In genomic region chr5:23820764-23821471, GRCh38 we compare ENCODE assay signal across 8 cellular contexts.
DNase-seq lines count a peak whose midpoint lies in the region.

No MANE protein-coding gene starts in this region.

- peaks cover 16% of the 10 kb centered on the region for H3K4me1 ChIP-seq in Karpas-422 (ENCODE audit: low read length)
- H3K4me1 ChIP-seq in CD8-positive, alpha-beta memory T cell (ENCODE audit: insufficient read depth, low read length) = no peaks in the 10 kb centered on the region

- H3K4me2 ChIP-seq in Karpas-422 (ENCODE audit: low read depth, low read length, poor library complexity, severe bottlenecking) = no peak overlapping the region

- H3K9me3 ChIP-seq in Karpas-422 (ENCODE audit: low read length) (no peaks in the 10 kb centered on the region), SK-N-MC (ENCODE audit: low read depth, low read length) (no peaks in the 10 kb centered on the region)
- no peaks in the 10 kb centered on the region for H3K9me3 ChIP-seq in CD8-positive, alpha-beta memory T cell (ENCODE audit: low read length)

- H3K36me3 ChIP-seq in Karpas-422 (ENCODE audit: insufficient read depth, low read length) = no peaks in the 10 kb centered on the region
- H3K36me3 ChIP-seq in SK-N-MC (ENCODE audit: insufficient read depth, low read length) = no peaks in the 10 kb centered on the region
- H3K36me3 ChIP-seq in CD8-positive, alpha-beta memory T cell (ENCODE audit: insufficient read depth, low read length) = no peaks in the 10 kb centered on the region

- CTCF ChIA-PET in CD8-positive, alpha-beta memory T cell (lab: Charles Lee) = no interaction called here

- no peaks in the 10 kb centered on the region for H3K9me2 ChIP-seq in Karpas-422 (replicated peaks; ENCODE audit: insufficient read depth, low read length)

- no peak overlapping the region for H2AFZ ChIP-seq in Karpas-422 (ENCODE audit: low read length)

- H3K36me3 Mint-ChIP-seq in CD8-positive, alpha-beta memory T cell = no peaks in the 10 kb centered on the region

- H3K4me1 Mint-ChIP-seq in CD8-positive, alpha-beta memory T cell = no peaks in the 10 kb centered on the region

- H3K4me3 ChIP-seq in Karpas-422 (ENCODE audit: low read length) = no peak overlapping the region
- no peak overlapping the region for H3K4me3 ChIP-seq in SK-N-MC
- H3K4me3 ChIP-seq in CD8-positive, alpha-beta memory T cell (ENCODE audit: low read length) = no peak overlapping the region

- no peak overlapping the region for H3K9ac ChIP-seq in Karpas-422 (ENCODE audit: low read length)
- H3K9ac ChIP-seq in SK-N-MC (ENCODE audit: insufficient read length) = no peak overlapping the region

- H3K27ac Mint-ChIP-seq in CD8-positive, alpha-beta memory T cell = no peak overlapping the region

- no peak overlapping the region for H3K4me3 Mint-ChIP-seq in CD8-positive, alpha-beta memory T cell

- H3K9me3 Mint-ChIP-seq in CD8-positive, alpha-beta memory T cell = peaks cover 3 to 25% (median 10%) of the 10 kb centered on the region in 5 donors

- POLR2A ChIA-PET in CD8-positive, alpha-beta memory T cell (lab: Charles Lee) = no interaction called here

- no peaks in the 10 kb centered on the region for H3K27me3 ChIP-seq in Karpas-422 (ENCODE audit: low read length)
- H3K27me3 ChIP-seq in CD8-positive, alpha-beta memory T cell (ENCODE audit: insufficient read depth, low read length, poor library complexity, severe bottlenecking) = no peaks in the 10 kb centered on the region

- no peaks in the 10 kb centered on the region for H3K79me2 ChIP-seq in Karpas-422 (ENCODE audit: low read length)

- no peaks in the 10 kb centered on the region for H3K27me3 Mint-ChIP-seq in CD8-positive, alpha-beta memory T cell

- no peaks in the 10 kb centered on the region for H4K20me1 ChIP-seq in Karpas-422 (ENCODE audit: insufficient read depth, low read depth, low read length)

- DNase-seq in COLO829 (ENCODE audit: low spot score) (peak; percentile 3), Karpas-422 (peak; percentile 68), SK-N-MC (ENCODE audit: low read depth, low spot score) (peak; percentile 24), iris pigment epithelial cell (ENCODE audit: low read depth) (peak; percentile 42), NK-92 (lab: John Stamatoyannopoulos, UW; ENCODE audit: unreplicated experiment) (no peak)
- DNase-seq in stimulated activated CD4-positive, alpha-beta T cell treated with anti-CD3 and anti-CD28 coated beads, Interleukin-4, amount 100 ng/mL, for 1 hour = no peak
- no peak for DNase-seq in activated naive CD4-positive, alpha-beta T cell treated with Interleukin-2 at 50 U/mL for 16 hours
- DNase-seq in CD8-positive, alpha-beta memory T cell = no peak

- H3K27ac ChIP-seq in Karpas-422 (ENCODE audit: low read length) = no peak overlapping the region
- no peak overlapping the region for H3K27ac ChIP-seq in SK-N-MC
- H3K27ac ChIP-seq in CD8-positive, alpha-beta memory T cell (ENCODE audit: low read depth, low read length) = no peak overlapping the region

Comparison
In these comparisons a context has a peak if more than half of its experiments do, and no peak if none do; other contexts are left out.
1. DNase-seq: peak in COLO829 (single experiment), Karpas-422 (single experiment), SK-N-MC (single experiment) and iris pigment epithelial cell (single experiment); none in stimulated activated CD4-positive, alpha-beta T cell treated with anti-CD3 and anti-CD28 coated beads, Interleukin-4, amount 100 ng/mL, for 1 hour (single experiment), NK-92 (single experiment), activated naive CD4-positive, alpha-beta T cell treated with Interleukin-2 at 50 U/mL for 16 hours (single experiment) and CD8-positive, alpha-beta memory T cell (0 of 5).